8 cellular contexts compared by ENCODE assay signal in genomic region chr17:47267354-47267828, GRCh38. TPM values are rescaled to one million over a fixed set of nuclear protein-coding genes. Genes with fewer than 3 reads are reported as not detected.
DNase-seq lines count a peak whose midpoint lies in the region; FAIRE-seq and TF ChIP-seq lines count a peak whose summit lies in the region.
"Had no signal": no experiment of that assay in that cellular context is flagged by ENCODE, and none has a peak within 500 bp of the region (broad histone marks: within the 10 kb centered on the region; RNA-seq: fewer than 3 reads in every experiment).

No MANE protein-coding gene starts in this region.

- H3K4me3 ChIP-seq in breast epithelium: no peak overlapping the region

- H3K4me3 Mint-ChIP-seq in type B pancreatic cell: no peak overlapping the region

- TF ChIP-seq CTCF in breast epithelium (IDR thresholded peaks at IDR 0.05) (no peak), type B pancreatic cell (conservative IDR thresholded peaks at IDR 0.05) (no peak)

- H3K27ac ChIP-seq in breast epithelium: peak overlapping the region; percentile 25 to 73

- peaks cover 11% of the 10 kb centered on the region for H3K4me1 Mint-ChIP-seq in type B pancreatic cell (ENCODE audit: unreplicated experiment)

- no peaks in the 10 kb centered on the region for H3K36me3 Mint-ChIP-seq in type B pancreatic cell

- H3K36me3 ChIP-seq in breast epithelium: no peaks in the 10 kb centered on the region

- intact Hi-C loops in breast epithelium (cut with DNase I; ENCODE audit: low total_unique reads): no loop called here

- DNase-seq in HTR-8/SVneo (ENCODE audit: insufficient read length, low spot score): peak; percentile 81
- DNase-seq in breast epithelium (ENCODE audit: low spot score in 2 of 2): no peak
- DNase-seq in kidney glomerular epithelial cell (lab: John Stamatoyannopoulos, UW): peak; percentile 97
- peak; percentile 87 for DNase-seq in urothelium cell line (ENCODE audit: low spot score)
- no peak for DNase-seq in NCI-H2196 treated with DMSO at 0.1 percent for 48 hours (lab: John Stamatoyannopoulos, UW; ENCODE audit: unreplicated experiment)
- no peak for DNase-seq in NCI-H510A treated with DMSO at 0.1 percent for 48 hours (lab: John Stamatoyannopoulos, UW)
- DNase-seq in type B pancreatic cell (ENCODE audit: extremely low spot score, unreplicated experiment): no peak

- H3K4me1 ChIP-seq in breast epithelium: no peaks in the 10 kb centered on the region

- peaks cover 11% of the 10 kb centered on the region for H3K27me3 Mint-ChIP-seq in type B pancreatic cell

- H3K27ac Mint-ChIP-seq in type B pancreatic cell: no peak overlapping the region

- H3K9me3 Mint-ChIP-seq in type B pancreatic cell: peaks cover 5% of the 10 kb centered on the region

- H3K9me3 ChIP-seq in breast epithelium: no peaks in the 10 kb centered on the region

- H3K27me3 ChIP-seq in breast epithelium: no peaks in the 10 kb centered on the region

- no peak for TF ChIP-seq POLR2A in breast epithelium (IDR thresholded peaks at IDR 0.05)

- FAIRE-seq in HTR-8/SVneo (lab: Jason Lieb, UNC) (no peak), urothelium cell line (lab: Jason Lieb, UNC) (no peak)

RNA-seq across cellular contexts. Expression of gene ITGB3, which starts 13.8 kb away (rescaled TPM):
- total RNA-seq in breast epithelium: 10 to 100 TPM in 2 of 3 donors, 1 to 10 TPM in 1; 3.8 to 29.8 (median 14.6) TPM
- 0.36 and 1.6 TPM in 2 replicates for total RNA-seq in type B pancreatic cell (ENCODE audit: low replicate concordance)

RNA-seq across cellular contexts. Expression of gene EFCAB13, which starts 56.4 kb away (rescaled TPM):
- 10 to 100 TPM in 2 of 3 donors, 1 to 10 TPM in 1; 8.8 to 16.4 (median 10.8) TPM for total RNA-seq in breast epithelium
- total RNA-seq in type B pancreatic cell (ENCODE audit: low replicate concordance): 4.4 and 7.1 TPM in 2 replicates

RNA-seq across cellular contexts. Expression of gene MYL4, which starts 58.2 kb away (rescaled TPM):
- not detected for total RNA-seq in breast epithelium
- 2.4 and 5.1 TPM in 2 replicates for total RNA-seq in type B pancreatic cell (ENCODE audit: low replicate concordance)
- total RNA-seq: SK-MEL-5 had no signal

Comparison
In these comparisons a context has a peak if more than half of its experiments do, and no peak if none do; other contexts are left out.
1. DNase-seq: peak in HTR-8/SVneo (single experiment), kidney glomerular epithelial cell (single experiment) and urothelium cell line (single experiment); none in breast epithelium (0 of 2), NCI-H2196 treated with DMSO at 0.1 percent for 48 hours (single experiment), NCI-H510A treated with DMSO at 0.1 percent for 48 hours (single experiment) and type B pancreatic cell (single experiment).